In genomic region chr22:27879923-27880322, GRCh38 we compare ENCODE assay signal across 9 cellular contexts. TPM values are rescaled to one million over a fixed set of nuclear protein-coding genes. Genes with fewer than 3 reads are reported as not detected.
DNase-seq lines count a peak whose midpoint lies in the region; FAIRE-seq and TF ChIP-seq lines count a peak whose summit lies in the region.
"Had no signal": no experiment of that assay in that cellular context is flagged by ENCODE, and none has a peak within 500 bp of the region (broad histone marks: within the 10 kb centered on the region; RNA-seq: fewer than 3 reads in every experiment).

No MANE protein-coding gene starts in this region.

- H3K36me3 ChIP-seq in GM06990 (ENCODE audit: control insufficient read depth, insufficient read depth, low read length) (peaks cover 9% of the 10 kb centered on the region), keratinocyte (ENCODE audit: control insufficient read depth in 2 of 2, extremely low read depth in 1 of 2, insufficient read depth in 2 of 2, low read length in 2 of 2) (peaks cover 13 to 19% of the 10 kb centered on the region in 2 experiments), tibial nerve (peaks cover 0 to 10% (median 0%) of the 10 kb centered on the region in 3 donors)

- peaks cover 2% of the 10 kb centered on the region for H3K9me1 ChIP-seq in keratinocyte (ENCODE audit: control insufficient read depth, extremely low read depth, insufficient read depth, low read length)

- peaks cover 10% of the 10 kb centered on the region for H3K4me1 ChIP-seq in keratinocyte (ENCODE audit: control insufficient read depth, extremely low read depth, insufficient read depth, low read length)
- peaks cover 0 to 70% (median 23%) of the 10 kb centered on the region in 4 donors for H3K4me1 ChIP-seq in tibial nerve

- TF ChIP-seq CTCF in GM06990 (IDR thresholded peaks at IDR 0.05; ENCODE audit: insufficient read depth, low read length, poor library complexity, severe bottlenecking) = peak; percentile 65
- TF ChIP-seq CTCF in LNCaP clone FGC (IDR thresholded peaks at IDR 0.05; ENCODE audit: control insufficient read depth, extremely low read depth, insufficient read depth) = peak; percentile 35
- peak; percentile 71 for TF ChIP-seq CTCF in astrocyte of the spinal cord (IDR thresholded peaks at IDR 0.05; ENCODE audit: low read depth, low read length)
- TF ChIP-seq CTCF in keratinocyte (optimal IDR thresholded peaks at IDR 0.05 in 1 of 3, IDR thresholded peaks at IDR 0.05 in 1 of 3, conservative IDR thresholded peaks at IDR 0.05 in 1 of 3; ENCODE audit: extremely low read depth in 1 of 3, insufficient read depth in 2 of 3, low read length in 3 of 3) = peak; percentile 46 to 63 (median 63)
- peak in 4 of 5 experiments; percentile 36 to 52 (median 42) for TF ChIP-seq CTCF in tibial nerve (IDR thresholded peaks at IDR 0.05)

- no peak for DNase-seq in GM06990 (ENCODE audit: extremely low read depth, insufficient read length)
- DNase-seq in LNCaP clone FGC (ENCODE audit: low read depth) = no peak
- peak; percentile 52 for DNase-seq in astrocyte of the spinal cord (ENCODE audit: low read depth, low spot score)
- DNase-seq in keratinocyte (ENCODE audit: low read depth, low spot score) = no peak
- DNase-seq in tibial nerve (ENCODE audit: low spot score in 2 of 2) = no peak
- DNase-seq in DMS153 treated with DMSO at 0.1 percent for 48 hours (lab: John Stamatoyannopoulos, UW; ENCODE audit: unreplicated experiment) = no peak
- no peak for DNase-seq in DMS153 (lab: John Stamatoyannopoulos, UW)

- dilution Hi-C loops in keratinocyte (cut with MboI; ENCODE audit: extremely low pct_ligation_motif_present, low sequenced_read_pairs) = no loop called here

- TF ChIP-seq EP300 in tibial nerve (IDR thresholded peaks at IDR 0.05) = no peak

- H3K27me3 ChIP-seq in GM06990 (replicated peaks; ENCODE audit: control insufficient read depth, insufficient read depth, low read length) = no peaks in the 10 kb centered on the region
- no peaks in the 10 kb centered on the region for H3K27me3 ChIP-seq in keratinocyte (ENCODE audit: control insufficient read depth, extremely low read depth, insufficient read depth, low read length)
- no peaks in the 10 kb centered on the region for H3K27me3 ChIP-seq in tibial nerve

- peaks cover 69% of the 10 kb centered on the region for H3K79me2 ChIP-seq in keratinocyte (ENCODE audit: control insufficient read depth, insufficient read depth, low read length)

- no peak overlapping the region for H3K9ac ChIP-seq in keratinocyte (ENCODE audit: control insufficient read depth, extremely low read depth, insufficient read depth, low read length)

- in situ Hi-C loops in astrocyte of the spinal cord (cut with HindIII; ENCODE audit: low sequenced_read_pairs) = no loop called here

- H2AFZ ChIP-seq in keratinocyte (ENCODE audit: control insufficient read depth, low read length) = no peak overlapping the region

- H4K20me1 ChIP-seq in keratinocyte (ENCODE audit: control insufficient read depth, extremely low read depth, insufficient read depth, low read length) = peaks cover 19% of the 10 kb centered on the region

- H3K27ac ChIP-seq in keratinocyte (ENCODE audit: control insufficient read depth, insufficient read depth, low read length) (no peak overlapping the region), tibial nerve (peak overlapping the region in 3 of 4 donors; percentile 51 to 85 (median 85))

- no peak for FAIRE-seq in keratinocyte (lab: Jason Lieb, UNC)
- FAIRE-seq: TTC549 had no signal

- WGBS in tibial nerve, 2 donors = 91 to 100% methylated on average over 1 of the region's 1 CpG

- H3K4me3 ChIP-seq in GM06990 (replicated peaks; ENCODE audit: low read depth, low read length) (no peak overlapping the region), LNCaP clone FGC (ENCODE audit: low read depth, low read length) (no peak overlapping the region), astrocyte of the spinal cord (ENCODE audit: low read depth, low read length) (no peak overlapping the region), keratinocyte (ENCODE audit: control insufficient read depth in 2 of 3, extremely low read depth in 1 of 3, insufficient read depth in 2 of 3, low read depth in 1 of 3, low read length in 3 of 3) (no peak overlapping the region), tibial nerve (no peak overlapping the region)
- H3K4me3 ChIP-seq: skin epidermis had no signal

- TF ChIP-seq POLR2A in tibial nerve (IDR thresholded peaks at IDR 0.05) = no peak

- H3K9me3 ChIP-seq in keratinocyte (ENCODE audit: control insufficient read depth, low read depth, low read length) (no peaks in the 10 kb centered on the region), tibial nerve (no peaks in the 10 kb centered on the region)

- no peak overlapping the region for H3K4me2 ChIP-seq in keratinocyte (ENCODE audit: control insufficient read depth, extremely low read depth, insufficient read depth, low read depth, low read length)

RNA-seq across cellular contexts. Expression of gene PITPNB, which starts 39.1 kb away (rescaled TPM):
- polyA plus RNA-seq in keratinocyte = 39.1 to 81.6 TPM (median 76.3 TPM) in 3 replicates
- 152 TPM for polyA plus RNA-seq in keratinocyte (2011; ENCODE audit: low read depth)
- polyA plus RNA-seq in keratinocyte (2011; cell fraction: cytosol; rRNA removed) = 47.1 and 83.6 TPM in 2 replicates
- polyA plus RNA-seq in keratinocyte (2011; cell fraction: nucleus; rRNA removed) = 63.2 and 71.1 TPM in 2 replicates
- polyA plus RNA-seq in keratinocyte (2012; ENCODE audit: low replicate concordance) = 51.7 and 81.2 TPM in 2 replicates
- 29.3 to 70.3 TPM (median 30.1 TPM) in 3 replicates for polyA minus RNA-seq in keratinocyte
- 27.6 TPM for polyA minus RNA-seq in keratinocyte (2011; cell fraction: cytosol; rRNA and poly(A)+ RNA removed)
- 29.4 and 65.4 TPM in 2 replicates for polyA minus RNA-seq in keratinocyte (2011; cell fraction: nucleus; rRNA and poly(A)+ RNA removed)
- total RNA-seq in tibial nerve = 10 to 100 TPM; 37.5 to 53.7 (median 40.2) TPM
